23 cellular contexts compared by ENCODE assay signal in genomic region chr19:2481466-2481865, GRCh38. TPM values are rescaled to one million over a fixed set of nuclear protein-coding genes. Genes with fewer than 3 reads are reported as not detected.
A peak's percentile ranks its signal among the peaks of the same experiment; 100 is the strongest.
DNase-seq lines count a peak whose midpoint lies in the region; ATAC-seq and TF ChIP-seq lines count a peak whose summit lies in the region.
"Had no signal": no experiment of that assay in that cellular context is flagged by ENCODE, and none has a peak within 500 bp of the region (broad histone marks: within the 10 kb centered on the region; RNA-seq: fewer than 3 reads in every experiment).

No MANE protein-coding gene starts in this region.

- no peaks in the 10 kb centered on the region for H3K79me1 ChIP-seq in mesenchymal stem cell (replicated peaks; ENCODE audit: low read length, poor library complexity, severe bottlenecking)

- H3K27ac Mint-ChIP-seq in activated T-cell treated with anti-CD3 and anti-CD28 coated beads, Interleukin-2, amount 50 U/mL, for 72 hours: no peak overlapping the region
- H3K27ac Mint-ChIP-seq: GM23338 had no signal

- H3K27me3 ChIP-seq in heart right ventricle (no peaks in the 10 kb centered on the region), ascending aorta (no peaks in the 10 kb centered on the region), mesenchymal stem cell (ENCODE audit: control insufficient read depth in 1 of 2, insufficient read depth in 1 of 2, low read length in 2 of 2) (no peaks in the 10 kb centered on the region)
- H3K27me3 ChIP-seq: BLaER1, MG63 had no signal

- peaks cover 30 to 32% of the 10 kb centered on the region in 2 donors for H3K36me3 Mint-ChIP-seq in activated T-cell treated with anti-CD3 and anti-CD28 coated beads, Interleukin-2, amount 50 U/mL, for 72 hours (ENCODE audit: insufficient read depth in 2 of 2)

- H3K4me1 Mint-ChIP-seq in activated T-cell treated with anti-CD3 and anti-CD28 coated beads, Interleukin-2, amount 50 U/mL, for 72 hours (ENCODE audit: low read depth): no peaks in the 10 kb centered on the region

- no peak overlapping the region for H3K4me3 Mint-ChIP-seq in activated T-cell treated with anti-CD3 and anti-CD28 coated beads, Interleukin-2, amount 50 U/mL, for 72 hours
- H3K4me3 Mint-ChIP-seq: CD8-positive, alpha-beta T cell; GM23338 had no signal

- H3K18ac ChIP-seq in mesenchymal stem cell (ENCODE audit: low read depth in 1 of 2, low read length in 2 of 2): no peak overlapping the region

- peak; percentile 59 for DNase-seq in Right ventricle myocardium inferior (ENCODE audit: missing footprints)
- no peak for DNase-seq in heart right ventricle
- peak; percentile 55 to 80 for DNase-seq in ascending aorta (ENCODE audit: low spot score in 2 of 2)
- no peak for DNase-seq in mesenchymal stem cell
- no peak for DNase-seq in activated T-cell treated with anti-CD3 and anti-CD28 coated beads, Interleukin-2, amount 50 U/mL, for 72 hours
- DNase-seq: 8988T; Caco-2; CD8-positive, alpha-beta T cell; DND-41; IMR-90; KG1; MG63; NCI-H1105 treated with DMSO at 0.1 percent for 48 hours; NCI-H2029; NCI-H446; NCI-H524 treated with DMSO at 0.1 percent for 48 hours; NCI-H774; SHP77 had no signal

- H2AK5ac ChIP-seq in mesenchymal stem cell (ENCODE audit: low read length, severe bottlenecking): no peak overlapping the region

- intact Hi-C loops in Right ventricle myocardium inferior (cut with DNase I): no loop called here
- intact Hi-C loops in heart right ventricle (cut with DNase I): loop anchor here in 1 of 10 donors (10.0 kb wide), 1 partner anchor 53 kb away; no protein-coding TSS in a partner anchor
- intact Hi-C loops in ascending aorta (cut with DNase I): no loop called here

- no peak overlapping the region for H2BK15ac ChIP-seq in mesenchymal stem cell (ENCODE audit: low read depth, poor library complexity, severe bottlenecking)

- H3K9me3 ChIP-seq in heart right ventricle: peaks cover 0 to 27% (median 8%) of the 10 kb centered on the region in 11 donors
- peaks cover 0 to 6% of the 10 kb centered on the region in 2 donors for H3K9me3 ChIP-seq in ascending aorta
- peaks cover 4% of the 10 kb centered on the region for H3K9me3 ChIP-seq in mesenchymal stem cell (ENCODE audit: control insufficient read depth, low read length)
- H3K9me3 ChIP-seq: Caco-2, HAP-1, MG63 had no signal

- no peak overlapping the region for H2BK120ac ChIP-seq in mesenchymal stem cell (ENCODE audit: low read depth, low read length)

- H3K4me1 ChIP-seq in heart right ventricle: peaks cover 3 to 35% (median 21%) of the 10 kb centered on the region in 9 donors
- H3K4me1 ChIP-seq in ascending aorta: peaks cover 7 to 9% of the 10 kb centered on the region in 2 donors
- peaks cover 12% of the 10 kb centered on the region for H3K4me1 ChIP-seq in mesenchymal stem cell (ENCODE audit: control insufficient read depth, insufficient read depth, low read depth, low read length)
- H3K4me1 ChIP-seq: Caco-2 had no signal

- H3K27ac ChIP-seq in heart right ventricle (no peak overlapping the region), ascending aorta (no peak overlapping the region), mesenchymal stem cell (ENCODE audit: low read length, poor library complexity, severe bottlenecking) (no peak overlapping the region)
- H3K27ac ChIP-seq: BLaER1 had no signal

- H2BK12ac ChIP-seq in mesenchymal stem cell (ENCODE audit: low read length in 2 of 2): no peak overlapping the region

- H3K4me2 ChIP-seq in mesenchymal stem cell (ENCODE audit: low read length, poor library complexity, severe bottlenecking): no peak overlapping the region
- H3K4me2 ChIP-seq: BLaER1, GM23338 had no signal

- no peak overlapping the region for H3K23ac ChIP-seq in mesenchymal stem cell (ENCODE audit: low read length in 2 of 2)

- ATAC-seq in Right ventricle myocardium inferior (no peak), heart right ventricle (no peak), HG02678 (IDR thresholded peaks at IDR 0.05; ENCODE audit: unreplicated experiment) (no peak), GM21529 (IDR thresholded peaks at IDR 0.05; ENCODE audit: unreplicated experiment) (no peak)
- no peak for ATAC-seq in activated T-cell treated with anti-CD3 and anti-CD28 coated beads, Interleukin-2, amount 50 U/mL, for 72 hours (replicated peaks in 1 of 2)
- ATAC-seq: CD8-positive, alpha-beta T cell; GM23338 had no signal

- 91 to 92% methylated on average over 16 of the region's 16 CpGs for WGBS in heart right ventricle, 2 donors
- 97% methylated on average over 16 of the region's 16 CpGs for WGBS in mesenchymal stem cell

- H3K4ac ChIP-seq in mesenchymal stem cell (ENCODE audit: low read depth in 1 of 2, low read length in 2 of 2): no peak overlapping the region

- H2AFZ ChIP-seq in mesenchymal stem cell (ENCODE audit: low read depth, low read length): no peak overlapping the region
- H2AFZ ChIP-seq: GM23338 had no signal

- TF ChIP-seq CTCF in heart right ventricle (IDR thresholded peaks at IDR 0.05) (no peak), ascending aorta (IDR thresholded peaks at IDR 0.05) (no peak)

- H3K4me3 ChIP-seq in heart right ventricle (no peak overlapping the region), ascending aorta (no peak overlapping the region), mesenchymal stem cell (ENCODE audit: insufficient read depth in 1 of 2, low read depth in 1 of 2, low read length in 2 of 2) (no peak overlapping the region)
- H3K4me3 ChIP-seq: BLaER1, GM23338, HAP-1, MG63 had no signal

- peaks cover 0 to 15% (median 0%) of the 10 kb centered on the region in 9 donors for H3K36me3 ChIP-seq in heart right ventricle
- peaks cover 11 to 14% of the 10 kb centered on the region in 2 donors for H3K36me3 ChIP-seq in ascending aorta
- H3K36me3 ChIP-seq in mesenchymal stem cell (ENCODE audit: control insufficient read depth in 1 of 2, insufficient read depth in 2 of 2, low read depth in 1 of 2, low read length in 2 of 2): peaks cover 4 to 18% of the 10 kb centered on the region in 2 experiments
- H3K36me3 ChIP-seq: BLaER1 had no signal

- no peak overlapping the region for H2BK5ac ChIP-seq in mesenchymal stem cell (ENCODE audit: low read depth, low read length, poor library complexity, severe bottlenecking)

- no peak overlapping the region for H4K8ac ChIP-seq in mesenchymal stem cell (ENCODE audit: low read length)

- H3K14ac ChIP-seq in mesenchymal stem cell (ENCODE audit: low read length in 2 of 2): peak overlapping the region in 1 of 2 experiments; percentile 44

- H4K91ac ChIP-seq in mesenchymal stem cell (ENCODE audit: low read length): peak overlapping the region; percentile 34

- no peaks in the 10 kb centered on the region for H3K27me3 Mint-ChIP-seq in activated T-cell treated with anti-CD3 and anti-CD28 coated beads, Interleukin-2, amount 50 U/mL, for 72 hours (ENCODE audit: low read depth)

- peaks cover 6 to 13% of the 10 kb centered on the region in 2 donors for H3K9me3 Mint-ChIP-seq in activated T-cell treated with anti-CD3 and anti-CD28 coated beads, Interleukin-2, amount 50 U/mL, for 72 hours

- no peak overlapping the region for H3K9ac ChIP-seq in mesenchymal stem cell (ENCODE audit: low read length)
- H3K9ac ChIP-seq: BLaER1 had no signal

RNA-seq across cellular contexts. Expression of gene GADD45B, which starts 5.5 kb away (rescaled TPM):
- total RNA-seq in Right ventricle myocardium inferior (39.8 TPM), heart right ventricle (100 to 1,000 TPM in 2 of 10 donors, 10 to 100 TPM in 8; 19.6 to 297 (median 31.3) TPM), ascending aorta (514 TPM)
- polyA plus RNA-seq in heart right ventricle: 10 to 100 TPM; 81.4 to 95.2 TPM
- polyA plus RNA-seq in mesenchymal stem cell (2013, experiment 1 of 2): 57.8 TPM
- polyA plus RNA-seq in mesenchymal stem cell (2013, experiment 2 of 2): 51.9 TPM
- total RNA-seq in activated T-cell treated with anti-CD3 and anti-CD28 coated beads, Interleukin-2, amount 50 U/mL, for 72 hours: 10 to 100 TPM; 84.4 to 84.5 TPM

RNA-seq across cellular contexts. Expression of gene LMNB2, which starts 24.7 kb away (rescaled TPM):
- 19.2 TPM for total RNA-seq in Right ventricle myocardium inferior
- 10 to 100 TPM in 6 of 10 donors, 1 to 10 TPM in 4; 7.5 to 21.2 (median 10.1) TPM for total RNA-seq in heart right ventricle
- polyA plus RNA-seq in heart right ventricle: 10 to 100 TPM in 1 of 2 donors, 1 to 10 TPM in 1; 9.1 to 18.8 TPM
- 38.7 TPM for total RNA-seq in ascending aorta
- 37.7 TPM for polyA plus RNA-seq in mesenchymal stem cell (2013, experiment 1 of 2)
- polyA plus RNA-seq in mesenchymal stem cell (2013, experiment 2 of 2): 35.4 TPM
- 10 to 100 TPM; 72.2 to 76.8 TPM for total RNA-seq in activated T-cell treated with anti-CD3 and anti-CD28 coated beads, Interleukin-2, amount 50 U/mL, for 72 hours

RNA-seq across cellular contexts. Expression of gene TIMM13, which starts 54.1 kb away (rescaled TPM):
- 86.9 TPM for total RNA-seq in Right ventricle myocardium inferior
- total RNA-seq in heart right ventricle: 10 to 100 TPM; 54.2 to 94.2 (median 64.9) TPM
- 100 to 1,000 TPM in 1 of 2 donors, 10 to 100 TPM in 1; 79.6 to 116 TPM for polyA plus RNA-seq in heart right ventricle
- 55.0 TPM for total RNA-seq in ascending aorta
- polyA plus RNA-seq in mesenchymal stem cell (2013, experiment 1 of 2): 92.8 TPM
- 91.7 TPM for polyA plus RNA-seq in mesenchymal stem cell (2013, experiment 2 of 2)
- total RNA-seq in activated T-cell treated with anti-CD3 and anti-CD28 coated beads, Interleukin-2, amount 50 U/mL, for 72 hours: 10 to 100 TPM; 51.4 to 54.0 TPM

Comparison
In these comparisons a context has a peak if more than half of its experiments do, and no peak if none do; other contexts are left out.
1. DNase-seq: peak in Right ventricle myocardium inferior (single experiment) and ascending aorta (2 of 2); none in heart right ventricle (0 of 2), mesenchymal stem cell (single experiment) and activated T-cell treated with anti-CD3 and anti-CD28 coated beads, Interleukin-2, amount 50 U/mL, for 72 hours (0 of 2).